In the genomic region with DNA sequence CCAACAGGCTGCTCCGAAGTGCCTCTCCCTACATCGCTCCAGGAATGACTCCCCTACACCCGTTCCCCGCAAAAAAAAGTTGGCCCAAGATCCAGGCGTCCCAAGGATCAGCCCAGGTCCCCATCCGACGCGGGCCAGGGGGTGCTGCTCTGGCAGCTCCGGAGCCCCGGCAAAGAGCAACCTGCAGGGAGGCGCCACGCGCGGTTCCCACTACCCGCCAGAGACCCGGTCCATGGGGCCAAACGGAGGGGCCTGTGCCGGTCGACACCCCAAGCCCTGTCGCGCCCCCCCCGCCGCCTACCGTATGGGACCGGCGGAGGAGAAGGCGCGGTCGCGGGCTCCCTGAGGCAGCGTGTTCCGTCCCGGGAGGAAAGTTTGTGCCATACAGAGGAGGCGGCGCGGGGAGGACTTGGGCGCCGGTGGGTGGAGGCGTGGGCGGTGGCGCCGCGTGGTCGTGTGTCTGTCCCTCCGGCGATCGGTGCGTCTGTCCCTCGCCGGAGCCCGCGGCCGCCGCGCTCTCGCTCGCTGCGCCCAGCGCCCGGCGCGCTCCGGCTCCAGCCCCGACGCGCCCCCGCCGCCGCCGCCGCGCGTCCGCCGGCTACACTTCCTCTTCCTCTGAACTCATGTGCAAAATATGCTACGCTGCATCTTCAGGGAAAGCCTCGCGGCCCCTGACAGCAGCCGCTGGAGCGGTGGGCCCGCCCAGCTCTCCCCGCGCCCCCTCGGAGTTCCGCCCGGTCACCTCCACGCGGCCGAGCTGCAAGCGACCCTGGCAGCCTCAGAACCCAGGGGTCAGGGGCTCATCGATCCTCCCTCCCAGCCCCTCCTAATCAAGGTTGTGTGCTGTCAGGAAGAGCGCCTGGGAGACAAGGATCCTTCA, we compare ENCODE assay signal across 8 cellular contexts. TPM values are rescaled to one million over a fixed set of nuclear protein-coding genes. Genes with fewer than 3 reads are reported as not detected.
DNase-seq lines count a peak whose midpoint lies in the region; ATAC-seq and TF ChIP-seq lines count a peak whose summit lies in the region.

Gene RFTN1 (minus strand): TSS at position 559 of the 880 bp plus-strand sequence. CDS start 19,830 bp downstream, outside the sequence.

- H3K9ac ChIP-seq in ES-I3 (ENCODE audit: low read depth, low read length) (peak within 1 kb of the TSS; percentile 57), Loucy (ENCODE audit: low read depth, low read length, poor library complexity, severe bottlenecking) (peak within 1 kb of the TSS; percentile 95)

- H3K9me3 ChIP-seq in ES-I3 (ENCODE audit: control insufficient read depth, insufficient read depth, low read length) = no peaks in the 10 kb centered on the region
- H3K9me3 ChIP-seq in Loucy (ENCODE audit: insufficient read depth, low read depth, low read length) = no peaks in the 10 kb centered on the region
- H3K9me3 ChIP-seq in left lung = no peaks in the 10 kb centered on the region

- H3K4me2 ChIP-seq in Loucy (ENCODE audit: low read depth, low read length, poor library complexity, severe bottlenecking) = peak within 1 kb of the TSS; percentile 98

- H3K36me3 ChIP-seq in ES-I3 (ENCODE audit: insufficient read depth, low read length) (no peaks in the 10 kb centered on the region), Loucy (ENCODE audit: insufficient read depth, low read length) (no peaks in the 10 kb centered on the region), left lung (no peaks in the 10 kb centered on the region)

- H3K27ac ChIP-seq in left lung = peak within 1 kb of the TSS; percentile 83 to 86

- ATAC-seq in left lung (peak; percentile 49), GM19035 (IDR thresholded peaks at IDR 0.05; ENCODE audit: unreplicated experiment) (no peak)

- DNase-seq in activated CD4-positive, alpha-beta T cell treated with anti-CD3 and anti-CD28 coated beads for 24 hours (ENCODE audit: low read depth in 2 of 2) = peak; percentile 29 to 39
- peak; percentile 66 for DNase-seq in choroid plexus epithelial cell (ENCODE audit: low read depth)
- DNase-seq in left lung = peak; percentile 72 to 90
- DNase-seq in stimulated activated CD4-positive, alpha-beta T cell treated with anti-CD3 and anti-CD28 coated beads, Interleukin-4, amount 100 ng/mL, for 1 hour = peak; percentile 57
- DNase-seq in NCI-H187 treated with DMSO at 0.1 percent for 48 hours (lab: John Stamatoyannopoulos, UW) = no peak

- peaks cover 64% of the 10 kb centered on the region for H3K79me2 ChIP-seq in Loucy (ENCODE audit: insufficient read depth, low read length)

- 0 out of 2 replicates have a peak, but pooled peaks cover 12% of the 10 kb centered on the region for H3K4me1 ChIP-seq in ES-I3 (ENCODE audit: insufficient read depth, low read length)
- H3K4me1 ChIP-seq in Loucy (ENCODE audit: insufficient read depth, low read length, poor library complexity, severe bottlenecking) = peaks cover 87% of the 10 kb centered on the region
- peaks cover 13 to 68% of the 10 kb centered on the region in 2 donors for H3K4me1 ChIP-seq in left lung

- peaks cover 15% of the 10 kb centered on the region for H3F3A ChIP-seq in Loucy (ENCODE audit: low read depth)

- TF ChIP-seq CTCF in Loucy (conservative IDR thresholded peaks at IDR 0.05; ENCODE audit: low read length) (no peak), choroid plexus epithelial cell (conservative IDR thresholded peaks at IDR 0.05; ENCODE audit: low read depth, low read length) (peak; percentile 15), left lung (IDR thresholded peaks at IDR 0.05) (no peak)

- intact Hi-C loops in left lung (cut with DNase I) = no loop called here

- no peaks in the 10 kb centered on the region for H3K9me2 ChIP-seq in Loucy (replicated peaks; ENCODE audit: low read depth, low read length)

- H3K4me3 ChIP-seq in Loucy (ENCODE audit: low read length, poor library complexity, severe bottlenecking) (peak within 1 kb of the TSS; percentile 83), choroid plexus epithelial cell (ENCODE audit: low read depth, low read length) (peak within 1 kb of the TSS; percentile 92), left lung (peak within 1 kb of the TSS; percentile 82 to 86)

- H3K27me3 ChIP-seq in Loucy (ENCODE audit: insufficient read depth, low read length, poor library complexity, severe bottlenecking) (no peaks in the 10 kb centered on the region), left lung (no peaks in the 10 kb centered on the region)

- H2AFZ ChIP-seq in Loucy (ENCODE audit: low read length) = peak within 1 kb of the TSS; percentile 71

- peaks cover 30% of the 10 kb centered on the region for H4K20me1 ChIP-seq in Loucy (ENCODE audit: insufficient read depth, low read length, poor library complexity, severe bottlenecking)

RNA-seq across cellular contexts. Expression of gene RFTN1, which starts in this region (rescaled TPM):
- total RNA-seq in left lung = 10 to 100 TPM; 47.2 to 85.1 TPM
